8 cellular contexts compared by ENCODE assay signal in the genomic region with DNA sequence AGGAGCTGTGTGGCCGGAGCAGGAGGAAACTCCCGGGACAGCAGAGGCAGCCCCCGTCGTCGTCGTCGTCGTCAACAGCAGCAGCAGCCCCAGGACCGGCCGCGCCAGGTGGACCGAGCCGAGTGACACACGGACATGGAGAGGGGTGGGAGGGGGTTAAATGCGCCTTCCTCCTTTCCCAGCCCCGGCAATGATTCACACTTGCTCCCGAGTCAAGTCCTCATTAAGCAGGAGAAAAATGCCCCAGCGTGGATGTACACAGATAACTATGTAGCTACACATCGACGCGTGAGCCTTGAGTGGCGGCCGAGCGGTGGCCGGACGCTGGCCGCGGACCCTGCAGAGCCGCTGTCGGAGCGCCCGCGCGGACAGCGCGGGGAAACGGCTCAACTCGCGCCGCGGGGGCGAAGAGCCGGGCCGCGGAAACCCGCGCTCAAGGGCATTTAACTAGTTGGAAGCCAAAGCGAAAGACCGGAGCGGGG. TPM values are rescaled to one million over a fixed set of nuclear protein-coding genes. Genes with fewer than 3 reads are reported as not detected.
DNase-seq lines count a peak whose midpoint lies in the region; ATAC-seq, FAIRE-seq and TF ChIP-seq lines count a peak whose summit lies in the region.

No MANE protein-coding gene starts in this region.

- intact Hi-C loops in K562 (cut with micrococcal nuclease), result loop anchor here (5.0 kb wide), 1 partner anchor 263 kb away; no protein-coding TSS in a partner anchor

- no peak for TF ChIP-seq POLR2A in K562 (conservative IDR thresholded peaks at IDR 0.05)

- H3K9me1 ChIP-seq in K562 (ENCODE audit: control insufficient read depth, insufficient read depth, low read length), result no peaks in the 10 kb centered on the region

- H3K9me3 ChIP-seq in SK-N-MC (ENCODE audit: low read depth, low read length) (no peaks in the 10 kb centered on the region), K562 (replicated peaks; ENCODE audit: control insufficient read depth, insufficient read depth, low read depth, low read length) (no peaks in the 10 kb centered on the region), iPS-15b (ENCODE audit: control insufficient read depth, insufficient read depth, low read length) (no peaks in the 10 kb centered on the region)

- in situ Hi-C loops in K562 (cut with MboI), result no loop called here

- peak overlapping the region; percentile 89 for H2AFZ ChIP-seq in K562 (ENCODE audit: low read depth, low read length)

- no peak for TF ChIP-seq RAD21 in K562 (CRISPR knock-in tag; conservative IDR thresholded peaks at IDR 0.05 in 1 of 2, IDR thresholded peaks at IDR 0.05 in 1 of 2)

- no peak for FAIRE-seq in K562 (lab: Jason Lieb, UNC)

- H3K27ac ChIP-seq in SK-N-MC, result no peak overlapping the region
- peak overlapping the region; percentile 66; the same call in 1 of the 3 replicates for H3K27ac ChIP-seq in K562 (ENCODE audit: extremely low read depth, low read depth, low read length)

- TF ChIP-seq CTCF in K562 (IDR thresholded peaks at IDR 0.05 in 2 of 3, conservative IDR thresholded peaks at IDR 0.05 in 1 of 3; ENCODE audit: insufficient read depth in 2 of 3, low read depth in 1 of 3, low read length in 3 of 3) (no peak), retinal pigment epithelial cell (conservative IDR thresholded peaks at IDR 0.05; ENCODE audit: low read depth, low read length) (no peak)

- no peak for TF ChIP-seq EP300 in K562 (IDR thresholded peaks at IDR 0.05; ENCODE audit: low read length)

- no peaks in the 10 kb centered on the region for H4K20me1 ChIP-seq in K562 (replicated peaks; ENCODE audit: control insufficient read depth, insufficient read depth, low read length)

- H3K79me2 ChIP-seq in K562 (ENCODE audit: control insufficient read depth, insufficient read depth, low read length), result no peaks in the 10 kb centered on the region

- H3K4me1 ChIP-seq in K562 (replicated peaks in 1 of 2; ENCODE audit: control insufficient read depth in 2 of 2, insufficient read depth in 2 of 2, low read length in 2 of 2) (peaks cover 3 to 7% of the 10 kb centered on the region in 2 experiments; a peak in 3 of 5 replicates), iPS-15b (ENCODE audit: control insufficient read depth, insufficient read depth, low read length) (peaks cover 12% of the 10 kb centered on the region)

- BruUV-seq in K562 (replicated peaks; lab: Mats Ljungman, UMichigan), result no TSS peak

- POLR2A ChIA-PET in K562 (lab: Yijun Ruan, JAX), result no interaction called here

- H3K4me3 ChIP-seq in SK-N-MC, result peak overlapping the region; percentile 87
- H3K4me3 ChIP-seq in K562, result peak overlapping the region; percentile 72
- H3K4me3 ChIP-seq in iPS-15b (ENCODE audit: low read depth, low read length), result peak overlapping the region; percentile 81
- peak overlapping the region; percentile 83 for H3K4me3 ChIP-seq in retinal pigment epithelial cell (ENCODE audit: low read length)

- ATAC-seq in GM19351 (IDR thresholded peaks at IDR 0.05; ENCODE audit: unreplicated experiment) (peak; percentile 30), HG03432 (IDR thresholded peaks at IDR 0.05; ENCODE audit: unreplicated experiment) (peak; percentile 43), K562 (peak; percentile 76)

- under 1% methylated on average over 43 of the region's 50 CpGs for WGBS in K562 (ENCODE audit: insufficient coverage, low coverage, missing lambda C conversion rate)

- CTCF ChIA-PET in K562 (lab: Yijun Ruan, JAX; ENCODE audit: low intra/inter-chr PET ratio), result interaction anchor here (0.6 kb wide), 1 partner anchor 15 kb away, joined by 3 read pairs; no protein-coding TSS in a partner anchor

- H3K9ac ChIP-seq in SK-N-MC (ENCODE audit: insufficient read length) (peak overlapping the region; percentile 75), K562 (ENCODE audit: insufficient read depth in 1 of 2, low read depth in 2 of 2, low read length in 2 of 2) (peak overlapping the region; percentile 42 to 90), iPS-15b (ENCODE audit: low read depth, low read length) (peak overlapping the region; percentile 63)

- DNase-seq in COLO668 (lab: John Stamatoyannopoulos, UW; ENCODE audit: unreplicated experiment), result peak; percentile 90
- no peak for DNase-seq in SK-N-MC (ENCODE audit: low read depth, low spot score)
- DNase-seq in K562 (ENCODE audit: extremely low read depth in 1 of 4, low spot score in 3 of 4), result peak; percentile 12 to 41 (median 24)
- DNase-seq in retinal pigment epithelial cell (ENCODE audit: low read depth), result peak; percentile 33
- no peak for DNase-seq in cerebellar nuclear complex (lab: John Stamatoyannopoulos, UW)

- H3K27me3 ChIP-seq in K562 (ENCODE audit: control insufficient read depth in 2 of 2, insufficient read depth in 2 of 2, low read length in 2 of 2), result peaks cover 0 to 4% of the 10 kb centered on the region in 2 experiments; a peak in 1 of 5 replicates
- H3K27me3 ChIP-seq in iPS-15b (ENCODE audit: control insufficient read depth, insufficient read depth, low read length), result no peaks in the 10 kb centered on the region

- H3K36me3 ChIP-seq in SK-N-MC (ENCODE audit: insufficient read depth, low read length) (no peaks in the 10 kb centered on the region), K562 (ENCODE audit: control insufficient read depth, insufficient read depth, low read length) (no peaks in the 10 kb centered on the region), iPS-15b (ENCODE audit: control insufficient read depth, insufficient read depth, low read length) (no peaks in the 10 kb centered on the region)

- H3K4me2 ChIP-seq in K562 (ENCODE audit: insufficient read depth, low read length), result peak overlapping the region; percentile 71

TF ChIP-seq in K562, 482 proteins besides CTCF, POLR2A, EP300 and RAD21 (continues in another document):
- TF ChIP-seq MIER1 (IDR thresholded peaks at IDR 0.05; ENCODE audit: low read depth) (no peak), ZNF589 (CRISPR knock-in tag; IDR thresholded peaks at IDR 0.05; ENCODE audit: low read depth) (no peak), KLF10 (CRISPR knock-in tag; IDR thresholded peaks at IDR 0.05) (no peak), CHD2 (IDR thresholded peaks at IDR 0.05; ENCODE audit: low read depth, low read length) (no peak), HLTF (IDR thresholded peaks at IDR 0.05) (no peak), NCOA4 (IDR thresholded peaks at IDR 0.05; ENCODE audit: partially characterized antibody) (no peak), GTF3C2 (IDR thresholded peaks at IDR 0.05; ENCODE audit: borderline replicate concordance, extremely low read depth, insufficient read length) (no peak), SMAD2 (IDR thresholded peaks at IDR 0.05; ENCODE audit: low read depth, low read length) (no peak), KLF1 (tag; IDR thresholded peaks at IDR 0.05) (no peak), OTX1 (CRISPR knock-in tag; IDR thresholded peaks at IDR 0.05) (no peak)
- TF ChIP-seq, protein P1, sequence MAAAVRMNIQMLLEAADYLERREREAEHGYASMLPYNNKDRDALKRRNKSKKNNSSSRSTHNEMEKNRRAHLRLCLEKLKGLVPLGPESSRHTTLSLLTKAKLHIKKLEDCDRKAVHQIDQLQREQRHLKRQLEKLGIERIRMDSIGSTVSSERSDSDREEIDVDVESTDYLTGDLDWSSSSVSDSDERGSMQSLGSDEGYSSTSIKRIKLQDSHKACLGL (CRISPR knock-in tag; IDR thresholded peaks at IDR 0.05; ENCODE audit: borderline replicate concordance, poor library complexity, severe bottlenecking), result no peak

RNA-seq across cellular contexts. Expression of gene UBL3, which starts 0.6 kb away (rescaled TPM):
- total RNA-seq in K562 (2011; cell fraction: chromatin; rRNA removed; ENCODE audit: low replicate concordance), result 0.72 and 0.77 TPM in 2 replicates
- 0.83 and 0.92 TPM in 2 replicates for total RNA-seq in K562 (2011; cell fraction: nucleolus; rRNA removed)
- total RNA-seq in K562 (2011; cell fraction: nucleoplasm; rRNA removed), result 0.59 and 0.99 TPM in 2 replicates
- 1.2 TPM in 2 replicates for total RNA-seq in K562 (2014; rRNA removed)
- total RNA-seq in K562 (2014; rRNA removed; fragmentation: Illumina TruSeq; extraction: Trizol), result 2.1 and 2.5 TPM in 2 replicates
- 2.0 TPM in 2 replicates for total RNA-seq in K562 (2015; rRNA removed; fragmentation: Illumina TruSeq; extraction: Trizol)
- total RNA-seq in K562 (2021), result 2.1 and 2.4 TPM in 2 replicates
- 1.8 and 2.2 TPM in 2 replicates for polyA plus RNA-seq in K562 (2011; rRNA removed)
- 0.75 and 0.85 TPM in 2 replicates for polyA plus RNA-seq in K562 (2011; cell fraction: cytosol; rRNA removed)
- polyA plus RNA-seq in K562 (2011; cell fraction: nucleus; rRNA removed), result 0.51 and 0.60 TPM in 2 replicates
- polyA plus RNA-seq in K562 (2012), result 1.7 and 2.6 TPM in 2 replicates
- polyA plus RNA-seq in K562 (2014; fragmentation: Illumina TruSeq; extraction: Trizol), result 1.4 and 1.8 TPM in 2 replicates
- 1 to 10 TPM in 1 of 2 experiments, under 1 TPM in 1; 0.64 to 1.0 TPM for polyA plus RNA-seq in K562 (2014; fragmentation: Nextera tagmentation; extraction: Ambion mirVana)
- 0.91 and 1.4 TPM in 2 replicates for polyA plus RNA-seq in K562 (2014; rRNA removed)
- 2.3 and 2.5 TPM in 2 replicates for polyA minus RNA-seq in K562 (2011; rRNA and poly(A)+ RNA removed)
- 1.3 and 1.5 TPM in 2 replicates for polyA minus RNA-seq in K562 (2011; cell fraction: cytosol; rRNA and poly(A)+ RNA removed)
- 1.2 and 1.3 TPM in 2 replicates for polyA minus RNA-seq in K562 (2011; cell fraction: nucleus; rRNA and poly(A)+ RNA removed)

Comparison
In these comparisons a context has a peak if more than half of its experiments do, and no peak if none do; other contexts are left out.
1. DNase-seq: peak in COLO668 (single experiment), K562 (4 of 4) and retinal pigment epithelial cell (single experiment); none in SK-N-MC (single experiment) and cerebellar nuclear complex (0 of 2).
2. Peak in every context shown above with its lines, with median percentiles within 50 percentile points of each other: ATAC-seq, H3K4me3 ChIP-seq and H3K9ac ChIP-seq.